In the genomic region with DNA sequence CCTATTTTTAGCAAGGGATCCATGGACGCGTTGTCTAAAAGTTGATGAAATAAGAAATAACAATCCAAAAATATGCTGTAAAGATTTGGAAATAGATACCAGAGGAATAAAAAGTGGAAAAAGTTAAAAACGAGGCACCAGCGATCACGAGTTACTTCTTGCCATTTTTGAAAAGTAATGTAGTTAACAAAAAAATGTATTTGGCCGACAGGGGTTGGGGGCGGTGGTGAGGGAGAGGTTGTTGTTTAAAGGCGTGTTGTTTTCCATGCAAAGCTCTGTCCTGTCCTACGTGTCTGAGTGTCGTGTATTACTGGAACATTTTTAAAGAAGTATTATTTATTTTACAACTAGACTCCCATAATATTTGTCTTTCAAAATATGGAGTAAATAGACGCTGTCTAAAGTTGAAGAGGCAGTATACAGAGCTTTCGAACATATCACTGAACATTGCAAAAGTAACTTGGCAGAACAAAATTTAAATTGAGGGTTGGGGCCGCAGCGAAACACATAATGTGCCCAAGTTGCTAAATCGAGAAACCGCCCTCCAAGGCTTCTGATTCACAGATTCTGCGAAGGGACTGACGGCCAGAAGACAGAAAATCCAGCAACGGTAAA, we compare ENCODE assay signal across 9 cellular contexts. TPM values are rescaled to one million over a fixed set of nuclear protein-coding genes. Genes with fewer than 3 reads are reported as not detected.
DNase-seq lines count a peak whose midpoint lies in the region; ATAC-seq and TF ChIP-seq lines count a peak whose summit lies in the region.
"Had no signal": no experiment of that assay in that cellular context is flagged by ENCODE, and none has a peak within 500 bp of the region (broad histone marks: within the 10 kb centered on the region; RNA-seq: fewer than 3 reads in every experiment).

No MANE protein-coding gene starts in this region.

- H3K79me2 ChIP-seq in mammary epithelial cell (ENCODE audit: insufficient read depth, low read length) = peaks cover 2% of the 10 kb centered on the region

- no peaks in the 10 kb centered on the region for H4K20me1 ChIP-seq in mammary epithelial cell (ENCODE audit: insufficient read depth, low read length)

- H3K9ac ChIP-seq in mammary epithelial cell (ENCODE audit: insufficient read depth, low read length) = peak overlapping the region; percentile 70

- H3K4me1 ChIP-seq in mammary epithelial cell (ENCODE audit: insufficient read depth, low read length) = peaks cover 14% of the 10 kb centered on the region
- H3K4me1 ChIP-seq in suprapubic skin = peaks cover 32% of the 10 kb centered on the region

- H2AFZ ChIP-seq in mammary epithelial cell (ENCODE audit: low read depth, low read length) = peak overlapping the region; percentile 98

- H3K27ac ChIP-seq in mammary epithelial cell (ENCODE audit: insufficient read depth, low read depth, low read length) (peak overlapping the region; percentile 60), suprapubic skin (peak overlapping the region; percentile 91)

- no peak for ATAC-seq in HG02763 (IDR thresholded peaks at IDR 0.05; ENCODE audit: unreplicated experiment)
- ATAC-seq in activated CD4-positive, alpha-beta T cell treated with anti-CD3 and anti-CD28 coated beads for 36 hours = no peak

- peak overlapping the region; percentile 96 for H3K4me2 ChIP-seq in mammary epithelial cell (ENCODE audit: insufficient read depth, low read depth, low read length)

- CTCF ChIA-PET in mammary epithelial cell (lab: Charles Lee; ENCODE audit: low non-redundant PET) = interaction anchor here (0.6 kb wide), 1 partner anchor 98 kb away, joined by 3 read pairs; no protein-coding TSS in a partner anchor
- CTCF ChIA-PET in activated CD4-positive, alpha-beta T cell treated with anti-CD3 and anti-CD28 coated beads for 36 hours (lab: Charles Lee) = interaction anchor here (0.7 to 2.8 kb wide), 3 partner anchors 13 to 16 kb away, joined by 3 to 10 read pairs (median 4); no protein-coding TSS in a partner anchor

- no peak overlapping the region for H3K27ac Mint-ChIP-seq in activated CD4-positive, alpha-beta T cell treated with anti-CD3 and anti-CD28 coated beads for 36 hours
- H3K27ac Mint-ChIP-seq: T-helper 1 cell treated with Interleukin-12 subunit alpha and Interleukin-12 subunit beta and Interleukin-4 antibody, amounts not matched to agents 30 μg/mL and 1 μg/mL, for 36 hours had no signal

- no peaks in the 10 kb centered on the region for H3K36me3 Mint-ChIP-seq in activated CD4-positive, alpha-beta T cell treated with anti-CD3 and anti-CD28 coated beads for 36 hours (ENCODE audit: low read depth)

- H3K27me3 ChIP-seq in MG63 (no peaks in the 10 kb centered on the region), mammary epithelial cell (ENCODE audit: insufficient read depth, low read length) (no peaks in the 10 kb centered on the region), suprapubic skin (peaks cover 8% of the 10 kb centered on the region)

- dilution Hi-C loops in mammary epithelial cell (cut with HindIII; ENCODE audit: low sequenced_read_pairs) = no loop called here

- H3K4me3 Mint-ChIP-seq in activated CD4-positive, alpha-beta T cell treated with anti-CD3 and anti-CD28 coated beads for 36 hours = no peak overlapping the region
- H3K4me3 Mint-ChIP-seq: T-helper 1 cell treated with Interleukin-12 subunit alpha and Interleukin-12 subunit beta and Interleukin-4 antibody, amounts not matched to agents 30 μg/mL and 1 μg/mL, for 36 hours had no signal

- peaks cover 11% of the 10 kb centered on the region for H3K36me3 ChIP-seq in MG63
- no peaks in the 10 kb centered on the region for H3K36me3 ChIP-seq in mammary epithelial cell (ENCODE audit: insufficient read depth, low read length)
- H3K36me3 ChIP-seq in suprapubic skin = no peaks in the 10 kb centered on the region

- TF ChIP-seq POLR2A in lower leg skin (IDR thresholded peaks at IDR 0.05) (no peak), suprapubic skin (IDR thresholded peaks at IDR 0.05) (no peak)

- no peak for TF ChIP-seq EP300 in suprapubic skin (IDR thresholded peaks at IDR 0.05)

- BruUV-seq in mammary epithelial cell (replicated peaks; lab: Mats Ljungman, UMichigan) = no TSS peak

- DNase-seq in MG63 (peak; percentile 37), mammary epithelial cell (no peak), lower leg skin (ENCODE audit: low spot score in 2 of 2) (peak in 1 of 2 donors; percentile 38), suprapubic skin (ENCODE audit: low spot score in 2 of 2) (no peak), hepatic stellate cell (ENCODE audit: low spot score) (no peak)
- no peak for DNase-seq in activated CD4-positive, alpha-beta T cell treated with anti-CD3 and anti-CD28 coated beads for 36 hours
- DNase-seq: KBM-7 had no signal

- H3K9me3 ChIP-seq in MG63 (no peaks in the 10 kb centered on the region), mammary epithelial cell (replicated peaks; ENCODE audit: insufficient read depth, low read length) (no peaks in the 10 kb centered on the region), suprapubic skin (no peaks in the 10 kb centered on the region)

- H3K27me3 Mint-ChIP-seq in activated CD4-positive, alpha-beta T cell treated with anti-CD3 and anti-CD28 coated beads for 36 hours = peaks cover 27% of the 10 kb centered on the region

- no peaks in the 10 kb centered on the region for H3K9me3 Mint-ChIP-seq in activated CD4-positive, alpha-beta T cell treated with anti-CD3 and anti-CD28 coated beads for 36 hours (ENCODE audit: low read depth)
- H3K9me3 Mint-ChIP-seq: T-helper 1 cell treated with Interleukin-12 subunit alpha and Interleukin-12 subunit beta and Interleukin-4 antibody, amounts not matched to agents 30 μg/mL and 1 μg/mL, for 36 hours had no signal

- intact Hi-C loops in mammary epithelial cell (cut with micrococcal nuclease) = loop anchor here (1.0 to 5.0 kb wide), 2 partner anchors 59 to 138 kb away; no protein-coding TSS in a partner anchor
- intact Hi-C loops in lower leg skin (cut with DNase I; ENCODE audit: low total_unique reads) = no loop called here
- intact Hi-C loops in activated CD4-positive, alpha-beta T cell treated with anti-CD3 and anti-CD28 coated beads for 36 hours (cut with DNase I, micrococcal nuclease) = no loop called here

- in situ Hi-C loops in mammary epithelial cell (cut with MboI; ENCODE audit: low sequenced_read_pairs in 2 of 2) = loop anchor here in 1 of 2 donors (10.0 to 25.0 kb wide), 2 partner anchors 60 to 363 kb away; a partner anchor contains a TSS

- 3% methylated on average over 19 of the region's 19 CpGs for WGBS in mammary epithelial cell (ENCODE audit: low coverage, missing lambda C conversion rate)
- 17 to 20% methylated on average over 19 of the region's 19 CpGs for WGBS in lower leg skin, 2 donors
- WGBS in suprapubic skin = 23% methylated on average over 19 of the region's 19 CpGs

- H3K4me3 ChIP-seq in MG63 (peak overlapping the region; percentile 70), mammary epithelial cell (replicated peaks in 1 of 3; ENCODE audit: insufficient read depth in 1 of 3, low read depth in 2 of 3, low read length in 3 of 3) (peak overlapping the region; percentile 65 to 91 (median 77)), lower leg skin (ENCODE audit: low read depth, poor library complexity, severe bottlenecking) (peak overlapping the region; percentile 36), suprapubic skin (peak overlapping the region; percentile 70)

- no peak for TF ChIP-seq CTCF in mammary epithelial cell (conservative IDR thresholded peaks at IDR 0.05 in 1 of 2, IDR thresholded peaks at IDR 0.05 in 1 of 2; ENCODE audit: extremely low read depth in 1 of 2, insufficient read depth in 1 of 2, low read depth in 1 of 2, low read length in 2 of 2)
- TF ChIP-seq CTCF in lower leg skin (IDR thresholded peaks at IDR 0.05) = no peak
- no peak for TF ChIP-seq CTCF in suprapubic skin (IDR thresholded peaks at IDR 0.05)

- peaks cover 27% of the 10 kb centered on the region for H3K4me1 Mint-ChIP-seq in activated CD4-positive, alpha-beta T cell treated with anti-CD3 and anti-CD28 coated beads for 36 hours

- POLR2A ChIA-PET in activated CD4-positive, alpha-beta T cell treated with anti-CD3 and anti-CD28 coated beads for 36 hours (lab: Charles Lee) = no interaction called here

RNA-seq across cellular contexts. Expression of a gene that starts 0.8 kb away (rescaled TPM):
- 53.1 and 67.1 TPM in 2 replicates for total RNA-seq in MG63 (2014; rRNA removed; shearing (Covaris generic); ENCODE audit: low replicate concordance)
- total RNA-seq in mammary epithelial cell = 10 to 100 TPM; 18.6 to 25.8 TPM
- 7.1 TPM for polyA plus RNA-seq in mammary epithelial cell
- 5.7 TPM for polyA minus RNA-seq in mammary epithelial cell
- 10 to 100 TPM; 13.2 to 46.5 (median 34.3) TPM for total RNA-seq in lower leg skin
- total RNA-seq in suprapubic skin = 10 to 100 TPM; 11.3 to 35.1 (median 20.4) TPM
- total RNA-seq in activated CD4-positive, alpha-beta T cell treated with anti-CD3 and anti-CD28 coated beads for 36 hours = not detected

RNA-seq across cellular contexts. Expression of a gene that starts 44.0 kb away (rescaled TPM):
- total RNA-seq in MG63 (2014; rRNA removed; shearing (Covaris generic); ENCODE audit: low replicate concordance) = 82.3 and 150 TPM in 2 replicates
- total RNA-seq in mammary epithelial cell (10 to 100 TPM; 23.8 to 58.8 TPM), lower leg skin (10 to 100 TPM; 26.8 to 31.8 (median 30.0) TPM), suprapubic skin (10 to 100 TPM; 19.0 to 40.5 (median 35.2) TPM)
- polyA plus RNA-seq in mammary epithelial cell = 66.4 TPM
- 21.1 TPM for polyA minus RNA-seq in mammary epithelial cell
- 10 to 100 TPM; 62.4 to 76.0 TPM for total RNA-seq in activated CD4-positive, alpha-beta T cell treated with anti-CD3 and anti-CD28 coated beads for 36 hours

RNA-seq across cellular contexts. Expression of a gene that starts 44.1 kb away (rescaled TPM):
- 18.4 and 20.8 TPM in 2 replicates for total RNA-seq in MG63 (2014; rRNA removed; shearing (Covaris generic); ENCODE audit: low replicate concordance)
- 10 to 100 TPM; 18.0 to 28.0 TPM for total RNA-seq in mammary epithelial cell
- polyA plus RNA-seq in mammary epithelial cell = 24.8 TPM
- 27.0 TPM for polyA minus RNA-seq in mammary epithelial cell
- 10 to 100 TPM; 11.7 to 23.3 (median 20.0) TPM for total RNA-seq in lower leg skin
- total RNA-seq in suprapubic skin = 10 to 100 TPM; 18.5 to 36.4 (median 29.2) TPM
- total RNA-seq in activated CD4-positive, alpha-beta T cell treated with anti-CD3 and anti-CD28 coated beads for 36 hours = 10 to 100 TPM; 36.7 to 39.4 TPM

RNA-seq across cellular contexts. Expression of a gene that starts 57.6 kb away (rescaled TPM):
- 0.82 TPM in 1 of 2 replicates, not detected in the other for total RNA-seq in MG63 (2014; rRNA removed; shearing (Covaris generic); ENCODE audit: low replicate concordance)
- 1 to 10 TPM; 6.7 to 9.9 TPM for total RNA-seq in mammary epithelial cell
- polyA plus RNA-seq in mammary epithelial cell = 7.2 TPM
- polyA minus RNA-seq in mammary epithelial cell = 38.1 TPM
- 10 to 100 TPM; 25.0 to 33.3 (median 29.1) TPM for total RNA-seq in lower leg skin
- total RNA-seq in suprapubic skin = 10 to 100 TPM; 12.0 to 37.9 (median 26.1) TPM
- under 1 TPM; 0.71 to 0.90 TPM for total RNA-seq in activated CD4-positive, alpha-beta T cell treated with anti-CD3 and anti-CD28 coated beads for 36 hours

Comparison
In these comparisons a context has a peak if more than half of its experiments do, and no peak if none do; other contexts are left out.
1. RNA of a gene that starts 0.8 kb away (total RNA-seq): 53.1 to 67.1 TPM in MG63, 13.2 to 46.5 TPM in lower leg skin, 18.6 to 25.8 TPM in mammary epithelial cell and 11.3 to 35.1 TPM in suprapubic skin; not detected in activated CD4-positive, alpha-beta T cell treated with anti-CD3 and anti-CD28 coated beads for 36 hours; every median in the first group is over 10 times any median in the second.
2. Peak in every context shown above with its lines, with median percentiles within 50 percentile points of each other: H3K4me3 ChIP-seq.